ENCODE assay signal across 1 cellular context in genomic region chr2:177201919-177202346, GRCh38.
TF ChIP-seq lines count a peak whose summit lies in the region.

No MANE protein-coding gene starts in this region.

TF ChIP-seq in liver, 16 proteins besides CTCF, POLR2A, EP300 and RAD21 (continued from another document):
- no peak for TF ChIP-seq REST (IDR thresholded peaks at IDR 0.05)
- TF ChIP-seq TAF1 (conservative IDR thresholded peaks at IDR 0.05) = no peak
- TF ChIP-seq HNF4G (IDR thresholded peaks at IDR 0.05) = no peak
- no peak for TF ChIP-seq YY1 (IDR thresholded peaks at IDR 0.05)
- no peak for TF ChIP-seq FOXA2 (IDR thresholded peaks at IDR 0.05)
- peak; percentile 49 to 50 for TF ChIP-seq HNF4A (conservative IDR thresholded peaks at IDR 0.05)
- TF ChIP-seq EGR1 (IDR thresholded peaks at IDR 0.05; ENCODE audit: low read depth in 2 of 2) = no peak
- TF ChIP-seq ZBTB33 (IDR thresholded peaks at IDR 0.05) = no peak
